ENCODE assay signal across 19 cellular contexts in the genomic region with DNA sequence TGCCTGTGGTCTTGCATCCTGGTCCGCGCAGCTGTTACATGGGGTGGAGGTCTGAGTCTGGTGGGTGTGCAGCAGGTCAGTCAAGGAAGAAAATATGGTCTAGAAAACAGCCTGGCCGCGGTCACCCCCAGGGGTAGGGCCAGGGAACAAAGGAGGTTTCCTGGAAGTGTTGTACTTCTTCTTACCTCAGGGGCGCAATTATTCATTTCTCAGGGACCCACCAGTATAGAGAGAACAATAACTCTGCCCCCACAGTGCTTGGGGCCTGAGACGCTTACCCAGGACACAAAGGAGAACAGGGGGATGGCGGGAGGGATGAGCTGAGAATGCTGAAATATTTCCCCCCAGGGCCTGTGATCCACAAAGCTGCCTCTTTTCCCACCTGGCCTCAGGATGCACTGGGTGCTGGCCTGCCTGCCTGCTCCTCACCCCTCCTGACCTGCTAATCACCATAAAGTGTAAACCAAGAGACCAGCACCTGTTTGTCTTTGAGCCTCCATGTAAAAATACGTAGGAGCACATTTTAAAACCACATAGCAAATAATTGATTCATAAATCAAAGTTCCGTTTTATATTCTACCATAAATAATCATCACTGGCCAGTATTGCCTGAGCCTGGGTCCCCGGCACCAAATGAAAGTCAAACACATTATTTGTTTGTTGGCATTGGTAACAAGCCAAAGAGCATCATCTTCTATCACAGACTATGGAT.
DNase-seq lines count a peak whose midpoint lies in the region; ATAC-seq and TF ChIP-seq lines count a peak whose summit lies in the region.
"Had no signal": no experiment of that assay in that cellular context is flagged by ENCODE, and none has a peak within 500 bp of the region (broad histone marks: within the 10 kb centered on the region; RNA-seq: fewer than 3 reads in every experiment).

No MANE protein-coding gene starts in this region.

- H3K27me3 Mint-ChIP-seq in HFFc6 (ENCODE audit: insufficient read depth) (peaks cover 13% of the 10 kb centered on the region), neural crest cell (ENCODE audit: low read depth) (peaks cover 12% of the 10 kb centered on the region)

- H3K27me3 ChIP-seq in AG04450 (ENCODE audit: control insufficient read depth, insufficient read depth, low read length) (peaks cover 3% of the 10 kb centered on the region), esophagus (ENCODE audit: control insufficient read depth in 1 of 2, insufficient read depth in 2 of 2, low read length in 2 of 2) (no peaks in the 10 kb centered on the region)
- H3K27me3 ChIP-seq: left lung had no signal

- H3K36me3 ChIP-seq in esophagus (ENCODE audit: control insufficient read depth in 2 of 2, insufficient read depth in 2 of 2, low read length in 1 of 2), result no peaks in the 10 kb centered on the region
- H3K36me3 ChIP-seq: left lung had no signal

- DNase-seq in AG04450 (ENCODE audit: low read depth, low spot score) (no peak), HFFc6 (peak; percentile 53), neural crest cell (ENCODE audit: low read depth, low spot score) (no peak), KG1 (lab: John Stamatoyannopoulos, UW) (no peak), G401 (ENCODE audit: low spot score) (no peak), NCI-H1105 (lab: John Stamatoyannopoulos, UW) (no peak)
- DNase-seq: activated gamma-delta T cell, AML-193, dermis blood vessel endothelial cell, hypothalamus, left lung, natural killer cell, NCI-H1694, NCI-H345, retina, T-helper 17 cell had no signal

- H3K9me3 Mint-ChIP-seq in HFFc6 (no peaks in the 10 kb centered on the region), neural crest cell (peaks cover 7% of the 10 kb centered on the region)

- CTCF ChIA-PET in AG04450 (lab: Charles Lee), result interaction anchor here (1.2 kb wide), 1 partner anchor 34 kb away, joined by 3 read pairs; no protein-coding TSS in a partner anchor

- H3K9me3 ChIP-seq in AG04450 (ENCODE audit: control insufficient read depth, insufficient read depth, low read length) (peaks cover 7% of the 10 kb centered on the region), esophagus (ENCODE audit: control insufficient read depth in 2 of 2, insufficient read depth in 1 of 2, low read depth in 1 of 2, low read length in 1 of 2) (peaks cover 0 to 8% of the 10 kb centered on the region in 2 donors)

- H3K4me3 ChIP-seq in AG04450 (ENCODE audit: low read depth, low read length), result no peak overlapping the region
- H3K4me3 ChIP-seq in esophagus (ENCODE audit: low read depth in 1 of 2, low read length in 2 of 2), result no peak overlapping the region
- H3K4me3 ChIP-seq: left lung had no signal

- POLR2A ChIA-PET in AG04450 (lab: Yijun Ruan, JAX), result no interaction called here

- peaks cover 18% of the 10 kb centered on the region for H3K4me1 Mint-ChIP-seq in HFFc6 (ENCODE audit: low read depth)
- H3K4me1 Mint-ChIP-seq in neural crest cell, result no peaks in the 10 kb centered on the region

- H3K36me3 Mint-ChIP-seq in HFFc6 (ENCODE audit: low read depth) (no peaks in the 10 kb centered on the region), neural crest cell (ENCODE audit: low read depth) (no peaks in the 10 kb centered on the region)
- H3K36me3 Mint-ChIP-seq: natural killer cell had no signal

- in situ Hi-C loops in G401 (cut with HindIII; ENCODE audit: low sequenced_read_pairs), result no loop called here

- H3K27ac ChIP-seq in AG04450 (ENCODE audit: low read depth, low read length) (peak overlapping the region; percentile 11), esophagus (ENCODE audit: low read depth in 2 of 2, low read length in 1 of 2) (peak overlapping the region; percentile 4 to 51)

- WGBS in esophagus, 2 donors, result 85 to 87% methylated on average over 10 of the region's 10 CpGs

- ATAC-seq in GM21529 (IDR thresholded peaks at IDR 0.05; ENCODE audit: unreplicated experiment), result no peak
- ATAC-seq: esophagus mucosa, left lung, natural killer cell, T-helper 17 cell had no signal

- H3K27ac Mint-ChIP-seq in HFFc6 (peak overlapping the region; percentile 73), neural crest cell (ENCODE audit: unreplicated experiment) (peak overlapping the region; percentile 86)
- H3K27ac Mint-ChIP-seq: natural killer cell, T-helper 17 cell had no signal

- peaks cover 0 to 8% of the 10 kb centered on the region in 2 donors for H3K4me1 ChIP-seq in esophagus (ENCODE audit: control insufficient read depth in 2 of 2, insufficient read depth in 2 of 2, low read length in 1 of 2)

- H3K4me3 Mint-ChIP-seq in HFFc6 (no peak overlapping the region), neural crest cell (no peak overlapping the region)
- H3K4me3 Mint-ChIP-seq: natural killer cell, T-helper 17 cell had no signal

- TF ChIP-seq CTCF in AG04450 (IDR thresholded peaks at IDR 0.05; ENCODE audit: low read depth, low read length) (no peak), HFFc6 (IDR thresholded peaks at IDR 0.05) (no peak), neural crest cell (conservative IDR thresholded peaks at IDR 0.05) (no peak)
